In the genomic region with DNA sequence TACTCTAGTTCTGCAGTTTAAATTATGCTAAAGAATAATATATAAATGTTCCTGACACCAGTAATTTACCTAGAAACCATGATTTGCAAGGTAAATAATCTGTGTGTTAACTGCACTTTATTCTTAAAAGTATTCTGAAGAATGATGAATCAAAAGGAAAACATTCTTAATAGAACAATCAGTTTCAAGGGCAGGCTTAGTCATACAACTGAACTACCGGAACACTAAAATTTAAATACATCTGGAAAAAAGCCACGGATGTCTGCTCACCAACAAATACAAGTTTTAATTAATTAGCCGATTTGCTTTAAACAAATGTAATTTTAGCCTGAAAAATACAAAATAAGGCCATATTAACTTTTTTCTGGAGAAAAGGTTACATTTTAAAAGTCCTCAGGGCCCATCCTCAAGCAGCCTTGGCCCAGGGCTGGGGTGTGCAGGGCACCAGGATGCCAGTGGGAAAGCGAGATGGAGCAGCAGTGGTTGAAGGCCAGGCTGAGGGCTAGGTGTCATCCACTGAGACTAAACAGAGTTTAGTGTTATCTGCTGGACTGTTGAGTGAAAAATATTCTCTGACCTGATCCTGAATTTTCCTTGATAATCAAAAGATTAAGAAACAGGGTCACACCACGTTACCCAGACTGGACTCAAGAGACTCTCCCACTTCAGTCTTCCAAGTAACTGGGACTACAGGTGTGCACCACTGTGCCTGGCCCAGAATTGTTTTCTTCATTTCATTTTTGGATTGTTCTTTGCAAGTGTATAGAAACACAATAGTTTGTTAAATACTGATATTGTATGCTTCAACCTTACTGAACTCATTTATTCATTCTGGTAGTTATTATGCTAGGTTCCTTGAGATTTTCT, we compare ENCODE assay signal across 10 cellular contexts.
A peak's percentile ranks its signal among the peaks of the same experiment; 100 is the strongest.
DNase-seq lines count a peak whose midpoint lies in the region; ATAC-seq and TF ChIP-seq lines count a peak whose summit lies in the region.
"Had no signal": no experiment of that assay in that cellular context is flagged by ENCODE, and none has a peak within 500 bp of the region (broad histone marks: within the 10 kb centered on the region; RNA-seq: fewer than 3 reads in every experiment).

No MANE protein-coding gene starts in this region.

- no peaks in the 10 kb centered on the region for H3K27me3 ChIP-seq in adrenal gland
- H3K27me3 ChIP-seq in heart left ventricle: no peaks in the 10 kb centered on the region
- H3K27me3 ChIP-seq in skeletal muscle satellite cell (ENCODE audit: control insufficient read depth, insufficient read depth, low read length): no peaks in the 10 kb centered on the region

- peaks cover 7 to 20% of the 10 kb centered on the region in 2 donors for H3K4me1 ChIP-seq in adrenal gland (replicated peaks in 1 of 2)
- peaks cover 0 to 44% (median 21%) of the 10 kb centered on the region in 12 donors for H3K4me1 ChIP-seq in heart left ventricle
- H3K4me1 ChIP-seq in skeletal muscle satellite cell (ENCODE audit: control insufficient read depth, insufficient read depth, low read length): peaks cover 80% of the 10 kb centered on the region

- no peak for TF ChIP-seq POLR2A in adrenal gland (IDR thresholded peaks at IDR 0.05)
- TF ChIP-seq POLR2A in heart left ventricle (IDR thresholded peaks at IDR 0.05): no peak

- no peaks in the 10 kb centered on the region for H3K9me3 Mint-ChIP-seq in endothelial cell (ENCODE audit: unreplicated experiment)

- no peaks in the 10 kb centered on the region for H3K36me3 ChIP-seq in adrenal gland (replicated peaks in 1 of 2)
- H3K36me3 ChIP-seq in heart left ventricle: peaks cover 0 to 20% (median 0%) of the 10 kb centered on the region in 9 donors
- peaks cover 17% of the 10 kb centered on the region for H3K36me3 ChIP-seq in skeletal muscle satellite cell (ENCODE audit: insufficient read depth, low read length)

- peak overlapping the region; percentile 70 for H3K4me2 ChIP-seq in skeletal muscle satellite cell (ENCODE audit: low read length)

- H3K9me3 ChIP-seq in adrenal gland (replicated peaks in 1 of 3): no peaks in the 10 kb centered on the region
- no peaks in the 10 kb centered on the region for H3K9me3 ChIP-seq in heart left ventricle
- no peaks in the 10 kb centered on the region for H3K9me3 ChIP-seq in skeletal muscle satellite cell (replicated peaks; ENCODE audit: low read length)

- 34 to 44% (median 39%) methylated on average over 5 of the region's 5 CpGs for WGBS in adrenal gland, 4 donors
- WGBS in heart left ventricle, 4 donors: 50 to 58% (median 52%) methylated on average over 5 of the region's 5 CpGs

- H3K4me3 ChIP-seq in adrenal gland (no peak overlapping the region), heart left ventricle (no peak overlapping the region), skeletal muscle satellite cell (ENCODE audit: low read length) (peak overlapping the region; percentile 47)

- H3K27me3 Mint-ChIP-seq in endothelial cell (ENCODE audit: unreplicated experiment): peaks cover 3% of the 10 kb centered on the region

- no peak overlapping the region for H3K27ac Mint-ChIP-seq in endothelial cell (ENCODE audit: unreplicated experiment)

- intact Hi-C loops in adrenal gland (cut with DNase I) (no loop called here), heart left ventricle (cut with DNase I) (no loop called here)

- H3K9ac ChIP-seq in skeletal muscle satellite cell (ENCODE audit: low read depth, low read length): peak overlapping the region; percentile 77

- no peak overlapping the region for H3K4me3 Mint-ChIP-seq in endothelial cell (ENCODE audit: unreplicated experiment)

- DNase-seq in H4 (ENCODE audit: low spot score): peak; percentile 33
- peak; percentile 55 to 75 (median 73) for DNase-seq in adrenal gland
- DNase-seq in heart left ventricle: no peak
- DNase-seq in epidermal melanocyte (ENCODE audit: insufficient read length, low spot score): no peak
- DNase-seq in endothelial cell (ENCODE audit: low spot score): no peak
- DNase-seq: KG1, NCI-H748 treated with DMSO at 0.1 percent for 48 hours had no signal

- H3K36me3 Mint-ChIP-seq in endothelial cell (ENCODE audit: low read depth, unreplicated experiment): peaks cover 6% of the 10 kb centered on the region

- TF ChIP-seq CTCF in adrenal gland (IDR thresholded peaks at IDR 0.05) (no peak), heart left ventricle (IDR thresholded peaks at IDR 0.05) (no peak), endothelial cell (IDR thresholded peaks at IDR 0.05; ENCODE audit: unreplicated experiment) (no peak)

- H3K27ac ChIP-seq in adrenal gland (peak overlapping the region in 4 of 5 donors; percentile 49 to 74 (median 57)), heart left ventricle (peak overlapping the region in 5 of 12 donors; percentile 28 to 61 (median 44))

- ATAC-seq in heart left ventricle: peak in 3 of 4 donors; percentile 61 to 73 (median 69)
- no peak for ATAC-seq in HG02610 (IDR thresholded peaks at IDR 0.05; ENCODE audit: unreplicated experiment)
- no peak for ATAC-seq in HG03432 (IDR thresholded peaks at IDR 0.05; ENCODE audit: unreplicated experiment)

- H3K4me1 Mint-ChIP-seq in endothelial cell (ENCODE audit: unreplicated experiment): peaks cover 22% of the 10 kb centered on the region

Comparison
In these comparisons a context has a peak if more than half of its experiments do, and no peak if none do; other contexts are left out.
1. DNase-seq: peak in H4 (single experiment) and adrenal gland (7 of 7); none in heart left ventricle (0 of 5), epidermal melanocyte (single experiment) and endothelial cell (single experiment).
2. ATAC-seq: peak in heart left ventricle (3 of 4); none in HG02610 (single experiment) and HG03432 (single experiment).